Comparison of ENCODE assay signal across 19 cellular contexts in genomic region chr14:95207475-95208253, GRCh38.
"Had no signal": no experiment of that assay in that cellular context is flagged by ENCODE, and none has a peak within 500 bp of the region (broad histone marks: within the 10 kb centered on the region; RNA-seq: fewer than 3 reads in every experiment).

No MANE protein-coding gene starts in this region.

- H3K36me3 Mint-ChIP-seq: activated naive CD8-positive, alpha-beta T cell had no signal

- H3K9me3 ChIP-seq: body of pancreas, colonic mucosa had no signal

- H3K4me1 Mint-ChIP-seq: activated B cell treated with CpG ODN at 0.5 μM for 24 hours; activated CD4-positive, alpha-beta T cell treated with anti-CD3 and anti-CD28 coated beads, Interleukin-2, amount 10 ng/mL, durations not matched to agents 7 days and 5 days; naive B cell; stimulated activated naive B cell treated with anti-CD40 and anti-IgM and Interleukin-4, amounts not matched to agents 10 μg/mL and 1 μg/mL and 100 μg/mL, for 72 hours had no signal

- H3K79me2 ChIP-seq: hepatocyte, parathyroid adenoma had no signal

- H3K4me2 ChIP-seq: hepatocyte had no signal

- H3K9ac ChIP-seq: parathyroid adenoma had no signal

- H2AFZ ChIP-seq: hepatocyte, parathyroid adenoma had no signal

- H3K27me3 ChIP-seq: body of pancreas, colonic mucosa, hepatocyte, transverse colon had no signal

- H3K4me3 Mint-ChIP-seq: activated B cell treated with CpG ODN at 0.5 μM for 24 hours; activated CD4-positive, alpha-beta T cell treated with anti-CD3 and anti-CD28 coated beads, Interleukin-2, amount 10 ng/mL, durations not matched to agents 7 days and 5 days; activated naive CD8-positive, alpha-beta T cell; naive B cell; stimulated activated naive B cell treated with anti-CD40 and anti-IgM and Interleukin-4, amounts not matched to agents 10 μg/mL and 1 μg/mL and 100 μg/mL, for 72 hours had no signal

- H3K4me3 ChIP-seq: body of pancreas, colonic mucosa, hepatocyte, transverse colon had no signal

- ATAC-seq: body of pancreas; esophagus mucosa; left lobe of liver; stimulated activated naive B cell treated with anti-CD40 and anti-IgM and Interleukin-4, amounts not matched to agents 10 μg/mL and 1 μg/mL and 100 μg/mL, for 72 hours had no signal

- H3K4me1 ChIP-seq: colonic mucosa had no signal

- DNase-seq: activated B cell treated with CpG ODN at 0.5 μM for 24 hours; activated CD4-positive, alpha-beta T cell treated with anti-CD3 and anti-CD28 coated beads, Interleukin-2, amount 10 ng/mL, durations not matched to agents 7 days and 5 days; activated gamma-delta T cell treated with Interleukin-2 at 50 U/mL for 16 hours; amygdala; body of pancreas; central memory CD4-positive, alpha-beta T cell; colonic mucosa; islet precursor cell; mammary epithelial cell; naive B cell; stimulated activated CD4-positive, alpha-beta T cell treated with anti-CD3 and anti-CD28 coated beads, Interleukin-15, amount 100 ng/mL, for 24 hours; stimulated activated CD4-positive, alpha-beta T cell treated with anti-CD3 and anti-CD28 coated beads, Interleukin-4, amount 100 ng/mL, for 1 hour; stimulated activated naive B cell treated with anti-CD40 and anti-IgM and Interleukin-4, amounts not matched to agents 10 μg/mL and 1 μg/mL and 100 μg/mL, for 72 hours; transverse colon had no signal

- H3K27me3 Mint-ChIP-seq: activated B cell treated with CpG ODN at 0.5 μM for 24 hours; activated naive CD8-positive, alpha-beta T cell; naive B cell; stimulated activated naive B cell treated with anti-CD40 and anti-IgM and Interleukin-4, amounts not matched to agents 10 μg/mL and 1 μg/mL and 100 μg/mL, for 72 hours had no signal

- H3K27ac ChIP-seq: body of pancreas, colonic mucosa, hepatocyte, parathyroid adenoma, transverse colon had no signal

- H3K27ac Mint-ChIP-seq: activated B cell treated with CpG ODN at 0.5 μM for 24 hours; activated CD4-positive, alpha-beta T cell treated with anti-CD3 and anti-CD28 coated beads, Interleukin-2, amount 10 ng/mL, durations not matched to agents 7 days and 5 days; activated naive CD8-positive, alpha-beta T cell; naive B cell; stimulated activated naive B cell treated with anti-CD40 and anti-IgM and Interleukin-4, amounts not matched to agents 10 μg/mL and 1 μg/mL and 100 μg/mL, for 72 hours had no signal
